1 cellular context compared by ENCODE assay signal in genomic region chr9:133527444-133527920, GRCh38.
TF ChIP-seq lines count a peak whose summit lies in the region.

No MANE protein-coding gene starts in this region.

TF ChIP-seq in IMR-90, 13 proteins besides CTCF, POLR2A, EP300 and RAD21:
- TF ChIP-seq RCOR1 (IDR thresholded peaks at IDR 0.05; ENCODE audit: insufficient replicate concordance, low read length) (no peak), SMC3 (IDR thresholded peaks at IDR 0.05; ENCODE audit: low read depth, low read length) (no peak), USF2 (IDR thresholded peaks at IDR 0.05; ENCODE audit: low read depth, low read length) (no peak), MAFK (IDR thresholded peaks at IDR 0.05; ENCODE audit: low read depth, low read length) (no peak), FOS (IDR thresholded peaks at IDR 0.05; ENCODE audit: low read depth, low read length) (no peak), CEBPB (IDR thresholded peaks at IDR 0.05; ENCODE audit: low read depth, low read length) (no peak), BHLHE40 (IDR thresholded peaks at IDR 0.05; ENCODE audit: low read depth, low read length) (no peak), CHD1 (IDR thresholded peaks at IDR 0.05; ENCODE audit: low read depth, low read length) (no peak), NFE2L2 (IDR thresholded peaks at IDR 0.05; ENCODE audit: low read depth, low read length) (no peak)
